ENCODE assay signal across 8 cellular contexts in the genomic region with DNA sequence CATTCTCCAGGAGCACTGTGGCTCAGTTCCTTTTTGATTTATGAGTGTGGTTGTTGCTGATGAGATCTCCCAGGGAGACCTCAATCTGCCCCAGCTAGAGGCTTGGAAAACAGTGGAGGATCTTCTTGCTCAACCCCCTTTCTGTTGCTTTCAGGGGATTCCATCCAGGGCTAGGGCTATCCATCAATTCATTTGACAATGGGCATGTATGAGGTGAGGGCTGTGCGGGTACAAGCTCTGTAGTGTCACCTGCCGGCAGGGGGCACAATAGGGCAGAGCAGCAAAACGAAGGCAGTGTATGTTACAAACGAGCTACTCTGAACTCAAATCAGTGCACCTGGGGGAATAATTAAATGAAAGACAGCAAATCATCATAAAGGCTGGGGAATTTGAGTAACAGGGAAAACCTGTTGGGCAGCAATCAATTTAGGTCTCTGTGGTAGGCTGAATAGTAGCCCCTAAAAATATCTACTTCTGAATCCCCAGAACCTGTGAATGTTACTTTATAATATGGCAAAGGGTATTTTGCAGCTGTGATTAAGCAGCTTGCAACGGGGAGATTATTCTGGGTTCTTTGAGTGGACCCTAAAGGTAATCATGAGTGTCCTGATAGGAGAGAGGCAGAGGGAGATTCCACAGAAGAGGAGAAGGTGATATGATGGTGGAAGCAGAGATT.
DNase-seq lines count a peak whose midpoint lies in the region; ATAC-seq, FAIRE-seq and TF ChIP-seq lines count a peak whose summit lies in the region.

No MANE protein-coding gene starts in this region.

- no TSS peak for BruUV-seq in PC-3 (replicated peaks; lab: Mats Ljungman, UMichigan)

- H3K9ac ChIP-seq in PC-3 (ENCODE audit: low read length), result no peak overlapping the region

- H3K9me3 ChIP-seq in PC-3 (ENCODE audit: low read length) (no peaks in the 10 kb centered on the region), pancreas (no peaks in the 10 kb centered on the region), thyroid gland (no peaks in the 10 kb centered on the region)

- H3K4me2 ChIP-seq in PC-3 (ENCODE audit: low read length), result peak overlapping the region; percentile 1; the same call in 1 of the 2 replicates

- TF ChIP-seq CTCF in GM12874 (IDR thresholded peaks at IDR 0.05; ENCODE audit: insufficient read depth, low read depth, low read length) (peak; percentile 83), PC-3 (conservative IDR thresholded peaks at IDR 0.05; ENCODE audit: low read depth, low read length) (peak; percentile 93), fibroblast of the aortic adventitia (IDR thresholded peaks at IDR 0.05; ENCODE audit: insufficient read depth, low read length) (peak; percentile 81), pancreas (IDR thresholded peaks at IDR 0.05) (peak; percentile 53 to 71 (median 62)), thyroid gland (IDR thresholded peaks at IDR 0.05) (peak; percentile 40 to 78 (median 74))

- intact Hi-C loops in PC-3 (cut with micrococcal nuclease), result loop anchor here (1.0 to 10.0 kb wide), 3 partner anchors 173 to 1017 kb away; a partner anchor contains a TSS
- intact Hi-C loops in pancreas (cut with DNase I), result no loop called here
- intact Hi-C loops in thyroid gland (cut with DNase I), result loop anchor here (2.0 kb wide), 1 partner anchor 759 kb away; no protein-coding TSS in a partner anchor

- POLR2A ChIA-PET in PC-3 (lab: Charles Lee; ENCODE audit: unreplicated experiment), result interaction anchor here (0.5 to 0.7 kb wide), 2 partner anchors 127 to 537 kb away, joined by 3 to 14 read pairs; no protein-coding TSS in a partner anchor

- peak in 50 of 76 experiments; percentile 6 to 67 (median 34) for DNase-seq in HUDEP-2 (lab: John Stamatoyannopoulos, UW; ENCODE audit: unreplicated experiment in 76 of 76)
- DNase-seq in PC-3, result peak; percentile 73
- peak; percentile 81 for DNase-seq in activated T-cell treated with anti-CD3 and anti-CD28 coated beads, Interleukin-2, amount 50 U/mL, for 1 hour
- peak; percentile 53 for DNase-seq in fibroblast of the aortic adventitia (ENCODE audit: low read depth)
- DNase-seq in pancreas, result peak; percentile 32 to 84 (median 68)
- DNase-seq in thyroid gland, result peak; percentile 75 to 82

- no peak for FAIRE-seq in pancreas (lab: Jason Lieb, UNC)

- H3K9me2 ChIP-seq in PC-3 (replicated peaks; ENCODE audit: low read length), result no peaks in the 10 kb centered on the region

- no peaks in the 10 kb centered on the region for H3F3A ChIP-seq in PC-3 (ENCODE audit: low read length, unreplicated experiment)

- H3K36me3 ChIP-seq in PC-3 (ENCODE audit: low read depth, low read length) (no peaks in the 10 kb centered on the region), pancreas (no peaks in the 10 kb centered on the region), thyroid gland (no peaks in the 10 kb centered on the region)

- CTCF ChIA-PET in PC-3 (lab: Charles Lee), result interaction anchor here (0.6 to 2.5 kb wide), 11 partner anchors 10 to 760 kb away, joined by 3 to 21 read pairs (median 9); no protein-coding TSS in a partner anchor

- H2AFZ ChIP-seq in PC-3 (ENCODE audit: low read length), result no peak overlapping the region

- 11 to 15% methylated on average over 5 of the region's 5 CpGs for WGBS in pancreas, 2 donors
- WGBS in thyroid gland, 2 donors, result 23 to 30% methylated on average over 5 of the region's 5 CpGs

- H3K4me1 ChIP-seq in PC-3 (ENCODE audit: insufficient read depth, low read length) (peaks cover 17% of the 10 kb centered on the region), pancreas (no peaks in the 10 kb centered on the region), thyroid gland (no peaks in the 10 kb centered on the region)

- ATAC-seq in PC-3 (peak; percentile 87), pancreas (peak; percentile 75 to 95 (median 89)), GM21737 (IDR thresholded peaks at IDR 0.05; ENCODE audit: unreplicated experiment) (no peak)

- H3K27ac ChIP-seq in PC-3 (ENCODE audit: low read length) (no peak overlapping the region), pancreas (no peak overlapping the region), thyroid gland (no peak overlapping the region)

- no peaks in the 10 kb centered on the region for H4K20me1 ChIP-seq in PC-3 (ENCODE audit: low read length)

- H3K27me3 ChIP-seq in PC-3 (ENCODE audit: low read length) (0 out of 2 replicates have a peak, but pooled peaks cover 3% of the 10 kb centered on the region), pancreas (no peaks in the 10 kb centered on the region), thyroid gland (no peaks in the 10 kb centered on the region)

- H3K4me3 ChIP-seq in PC-3 (ENCODE audit: low read length), result no peak overlapping the region
- H3K4me3 ChIP-seq in fibroblast of the aortic adventitia (ENCODE audit: low read depth, low read length), result no peak overlapping the region
- no peak overlapping the region for H3K4me3 ChIP-seq in pancreas
- H3K4me3 ChIP-seq in thyroid gland (replicated peaks in 1 of 3), result no peak overlapping the region

- no peak for TF ChIP-seq POLR2A in thyroid gland (IDR thresholded peaks at IDR 0.05)

- H3K79me2 ChIP-seq in PC-3 (ENCODE audit: low read length), result no peaks in the 10 kb centered on the region

Comparison
In these comparisons a context has a peak if more than half of its experiments do, and no peak if none do; other contexts are left out.
1. intact Hi-C loops: an anchor here in PC-3 (1.0 to 10.0 kb wide) and thyroid gland (2.0 kb wide); none called in pancreas.